Comparison of ENCODE assay signal across 8 cellular contexts in the genomic region with DNA sequence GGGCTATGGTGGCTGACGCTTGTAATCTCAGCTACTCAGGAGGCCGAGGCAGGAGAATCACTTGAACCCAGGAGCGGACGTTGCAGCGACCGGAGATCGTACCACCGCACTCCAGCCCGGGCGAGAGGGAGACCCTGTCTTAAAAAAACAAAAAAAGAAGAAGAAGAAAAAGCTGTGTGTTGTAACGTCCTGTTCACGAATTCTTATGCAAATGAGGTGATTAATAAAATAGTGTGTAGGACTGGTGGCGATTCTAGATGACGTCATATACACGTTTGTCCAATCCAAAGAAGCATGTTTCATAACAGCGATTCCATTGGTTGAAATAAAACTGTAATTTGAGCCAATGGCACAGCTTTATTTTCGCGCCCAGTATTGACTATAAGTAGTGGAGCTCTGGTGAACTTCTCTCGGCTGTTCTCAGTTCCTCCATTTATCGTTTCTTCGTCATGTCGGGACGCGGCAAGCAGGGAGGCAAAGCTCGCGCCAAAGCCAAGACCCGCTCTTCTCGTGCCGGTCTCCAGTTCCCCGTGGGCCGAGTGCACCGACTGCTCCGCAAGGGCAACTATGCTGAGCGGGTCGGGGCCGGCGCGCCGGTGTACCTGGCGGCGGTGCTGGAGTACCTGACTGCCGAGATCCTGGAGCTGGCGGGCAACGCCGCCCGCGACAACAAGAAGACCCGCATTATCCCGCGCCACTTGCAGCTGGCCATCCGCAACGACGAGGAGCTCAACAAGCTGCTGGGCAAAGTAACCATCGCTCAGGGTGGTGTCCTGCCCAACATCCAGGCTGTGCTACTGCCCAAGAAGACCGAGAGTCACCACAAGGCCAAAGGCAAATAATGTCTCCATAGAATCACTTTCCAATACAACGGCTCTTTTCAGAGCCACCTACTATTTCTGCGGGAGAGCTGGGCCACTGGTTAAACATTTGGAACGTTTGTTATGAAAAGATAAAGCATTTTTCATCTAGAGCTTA. TPM values are rescaled to one million over a fixed set of nuclear protein-coding genes. Genes with fewer than 3 reads are reported as not detected.
A peak's percentile ranks its signal among the peaks of the same experiment; 100 is the strongest.
DNase-seq lines count a peak whose midpoint lies in the region; ATAC-seq, FAIRE-seq and TF ChIP-seq lines count a peak whose summit lies in the region.

No MANE protein-coding gene starts in this region.

- peaks cover 43% of the 10 kb centered on the region for H3K4me1 Mint-ChIP-seq in activated naive CD8-positive, alpha-beta T cell treated with anti-CD3 and anti-CD28 coated beads for 36 hours

- H3K27me3 Mint-ChIP-seq in activated naive CD8-positive, alpha-beta T cell treated with anti-CD3 and anti-CD28 coated beads for 36 hours = peaks cover 24% of the 10 kb centered on the region

- peak; percentile 96 for FAIRE-seq in pancreas (lab: Jason Lieb, UNC)

- H3K36me3 ChIP-seq in SK-N-MC (ENCODE audit: insufficient read depth, low read length) (no peaks in the 10 kb centered on the region), pancreas (no peaks in the 10 kb centered on the region), HAP-1 (replicated peaks) (no peaks in the 10 kb centered on the region)

- H3K9me3 ChIP-seq in SK-N-MC (ENCODE audit: low read depth, low read length) (no peaks in the 10 kb centered on the region), pancreas (no peaks in the 10 kb centered on the region), HAP-1 (no peaks in the 10 kb centered on the region)

- in situ Hi-C loops in HAP-1 (cut with MboI; ENCODE audit: low sequenced_read_pairs) = no loop called here

- ATAC-seq in HG02610 (IDR thresholded peaks at IDR 0.05; ENCODE audit: unreplicated experiment) = peak; percentile 60
- peak; percentile 87 for ATAC-seq in Right ventricle myocardium inferior
- peak; percentile 88 to 97 (median 92) for ATAC-seq in pancreas

- DNase-seq in NB4 (ENCODE audit: low read depth) (peak; percentile 99), SK-N-MC (ENCODE audit: low read depth, low spot score) (peak; percentile 90), Right ventricle myocardium inferior (ENCODE audit: missing footprints) (peak; percentile 85), pancreas (peak; percentile 45 to 79 (median 66)), HAP-1 (ENCODE audit: low spot score in 2 of 2) (no peak)
- peak; percentile 83 for DNase-seq in activated naive CD8-positive, alpha-beta T cell treated with anti-CD3 and anti-CD28 coated beads for 36 hours

- no peaks in the 10 kb centered on the region for H3K9me3 Mint-ChIP-seq in activated naive CD8-positive, alpha-beta T cell treated with anti-CD3 and anti-CD28 coated beads for 36 hours

- intact Hi-C loops in Right ventricle myocardium inferior (cut with DNase I) = loop anchor here (5.0 kb wide), 2 partner anchors 37 to 43 kb away; a partner anchor contains a TSS
- intact Hi-C loops in pancreas (cut with DNase I) = no loop called here

- H3K27ac ChIP-seq in SK-N-MC = peak overlapping the region; percentile 84
- H3K27ac ChIP-seq in pancreas = peak overlapping the region in 2 of 4 donors; percentile 42 to 49

- peak overlapping the region; percentile 75 for H3K9ac ChIP-seq in SK-N-MC (ENCODE audit: insufficient read length)

- H3K27ac Mint-ChIP-seq in activated naive CD8-positive, alpha-beta T cell treated with anti-CD3 and anti-CD28 coated beads for 36 hours = peak overlapping the region; percentile 99

- TF ChIP-seq CTCF in NB4 (IDR thresholded peaks at IDR 0.05; ENCODE audit: low read depth, low read length) (no peak), pancreas (IDR thresholded peaks at IDR 0.05) (no peak)

- peaks cover 7% of the 10 kb centered on the region for H3K36me3 Mint-ChIP-seq in activated naive CD8-positive, alpha-beta T cell treated with anti-CD3 and anti-CD28 coated beads for 36 hours

- WGBS in pancreas, 2 donors = 1% methylated on average over 58 of the region's 58 CpGs

- H3K4me3 ChIP-seq in NB4 (ENCODE audit: low read depth, low read length) = peak overlapping the region; percentile 70
- peak overlapping the region; percentile 77 for H3K4me3 ChIP-seq in SK-N-MC
- H3K4me3 ChIP-seq in pancreas = peak overlapping the region; percentile 33 to 52 (median 41)
- no peak overlapping the region for H3K4me3 ChIP-seq in HAP-1

- H3K27me3 ChIP-seq in pancreas (peaks cover 0 to 36% (median 1%) of the 10 kb centered on the region in 4 donors), HAP-1 (ENCODE audit: low read depth) (no peaks in the 10 kb centered on the region)

- TF ChIP-seq POLR2A in GM10847 (IDR thresholded peaks at IDR 0.05; ENCODE audit: extremely low read depth, insufficient read length) (peak; percentile 96), NB4 (IDR thresholded peaks at IDR 0.05; ENCODE audit: extremely low read depth, insufficient read length) (peak; percentile 85)

- H3K4me1 ChIP-seq in pancreas = peaks cover 4 to 13% (median 9%) of the 10 kb centered on the region in 3 donors
- H3K4me1 ChIP-seq in HAP-1 = no peaks in the 10 kb centered on the region

- peak overlapping the region; percentile 96 for H3K4me3 Mint-ChIP-seq in activated naive CD8-positive, alpha-beta T cell treated with anti-CD3 and anti-CD28 coated beads for 36 hours

RNA-seq across cellular contexts. Expression of gene OR2B2, which starts 47.0 kb away (rescaled TPM):
- total RNA-seq in activated naive CD8-positive, alpha-beta T cell treated with anti-CD3 and anti-CD28 coated beads for 36 hours = not detected
- total RNA-seq in Right ventricle myocardium inferior (not detected), pancreas (not detected)
- not detected for polyA plus RNA-seq in pancreas

Comparison
In these comparisons a context has a peak if more than half of its experiments do, and no peak if none do; other contexts are left out.
1. DNase-seq: peak in NB4 (single experiment), SK-N-MC (single experiment), activated naive CD8-positive, alpha-beta T cell treated with anti-CD3 and anti-CD28 coated beads for 36 hours (single experiment), Right ventricle myocardium inferior (single experiment) and pancreas (6 of 6); none in HAP-1 (0 of 2).
2. Peak in every context shown above with its lines, with median percentiles within 50 percentile points of each other: ATAC-seq.